In the genomic region with DNA sequence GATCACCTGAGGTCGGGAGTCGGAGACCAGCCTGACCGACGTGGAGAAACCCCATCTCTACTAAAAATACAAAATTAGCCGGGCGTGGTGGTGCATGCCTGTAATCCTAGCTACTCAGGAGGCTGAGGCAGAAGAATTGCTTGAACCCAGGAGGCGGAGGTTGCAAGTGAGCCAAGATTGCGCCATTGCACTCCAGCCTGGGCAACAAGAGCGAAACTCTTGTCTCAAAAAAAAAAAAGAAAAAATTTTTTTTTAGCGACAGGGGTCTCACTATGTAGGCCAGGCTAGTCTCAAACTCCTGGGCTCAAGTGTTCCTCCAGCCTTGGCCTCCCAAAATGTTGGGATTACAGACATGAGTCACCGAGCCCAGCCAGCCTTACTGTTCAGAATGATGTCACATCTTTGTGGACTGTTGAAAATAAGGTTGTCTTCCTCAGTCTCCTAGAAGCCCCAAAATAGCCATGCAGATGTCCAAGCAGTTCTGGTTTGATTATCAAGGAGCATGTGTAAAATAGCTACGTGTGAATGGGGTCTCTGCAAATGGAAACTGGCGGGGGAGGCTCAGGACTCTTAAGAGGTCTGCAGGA, we compare ENCODE assay signal across 1 cellular context.
A peak's percentile ranks its signal among the peaks of the same experiment; 100 is the strongest.
TF ChIP-seq lines count a peak whose summit lies in the region.

No MANE protein-coding gene starts in this region.

TF ChIP-seq in H1, 55 proteins besides CTCF, POLR2A, EP300 and RAD21:
- TF ChIP-seq KDM1A (IDR thresholded peaks at IDR 0.05; ENCODE audit: borderline replicate concordance, low read length) = 0 out of 2 replicates have a peak, but pooled peaks have one; percentile 24
